Comparison of ENCODE assay signal across 26 cellular contexts in genomic region chr6:129269076-129269475, GRCh38.
"Had no signal": no experiment of that assay in that cellular context is flagged by ENCODE, and none has a peak within 500 bp of the region (broad histone marks: within the 10 kb centered on the region; RNA-seq: fewer than 3 reads in every experiment).

No MANE protein-coding gene starts in this region.

- ATAC-seq: esophagus mucosa; gastrocnemius medialis; heart left ventricle; left colon; left ventricle myocardium superior; lower lobe of right lung; naive thymus-derived CD8-positive, alpha-beta T cell; sciatic nerve; stimulated activated effector memory CD8-positive, alpha-beta T cell treated with anti-CD3 and anti-CD28 coated beads, Interleukin-12 subunit alpha, Interleukin-12 subunit beta, amount 100 ng/mL, for 72 hours had no signal

- H3K9me3 Mint-ChIP-seq: endodermal cell; naive thymus-derived CD8-positive, alpha-beta T cell; nephron progenitor cell; stimulated activated effector memory CD8-positive, alpha-beta T cell treated with anti-CD3 and anti-CD28 coated beads, Interleukin-12 subunit alpha, Interleukin-12 subunit beta, amount 100 ng/mL, for 72 hours had no signal

- H3K79me2 ChIP-seq: hepatocyte had no signal

- H3K4me3 Mint-ChIP-seq: endodermal cell; naive thymus-derived CD8-positive, alpha-beta T cell; nephron progenitor cell; stimulated activated effector memory CD8-positive, alpha-beta T cell treated with anti-CD3 and anti-CD28 coated beads, Interleukin-12 subunit alpha, Interleukin-12 subunit beta, amount 100 ng/mL, for 72 hours had no signal

- H3K9me3 ChIP-seq: gastrocnemius medialis, heart left ventricle, lower lobe of right lung, prostate gland, right atrium auricular region, stomach, thyroid gland, vagina had no signal

- H3K36me3 ChIP-seq: gastrocnemius medialis, lower lobe of right lung, prostate gland, thyroid gland, vagina had no signal

- H2AFZ ChIP-seq: hepatocyte had no signal

- H3K36me3 Mint-ChIP-seq: naive thymus-derived CD8-positive, alpha-beta T cell; stimulated activated effector memory CD8-positive, alpha-beta T cell treated with anti-CD3 and anti-CD28 coated beads, Interleukin-12 subunit alpha, Interleukin-12 subunit beta, amount 100 ng/mL, for 72 hours had no signal

- H3K4me1 Mint-ChIP-seq: naive thymus-derived CD8-positive, alpha-beta T cell; nephron progenitor cell; stimulated activated effector memory CD8-positive, alpha-beta T cell treated with anti-CD3 and anti-CD28 coated beads, Interleukin-12 subunit alpha, Interleukin-12 subunit beta, amount 100 ng/mL, for 72 hours had no signal

- H3K4me2 ChIP-seq: hepatocyte had no signal

- H3K4me3 ChIP-seq: gastrocnemius medialis, heart left ventricle, hepatocyte, lower lobe of right lung, prostate gland, right atrium auricular region, stomach, thyroid gland, vagina had no signal

- DNase-seq: effector CD8-positive, alpha-beta T cell; endodermal cell; foreskin fibroblast; gastrocnemius medialis; heart left ventricle; islet precursor cell; kidney glomerular epithelial cell; left colon; left ventricle myocardium superior; lower lobe of right lung; naive thymus-derived CD8-positive, alpha-beta T cell; nephron progenitor cell; nucleus accumbens; stimulated activated CD4-positive, alpha-beta T cell treated with anti-CD3 and anti-CD28 coated beads, Interleukin-2, amount 100 ng/mL, for 24 hours; stimulated activated CD4-positive, alpha-beta T cell treated with anti-CD3 and anti-CD28 coated beads, Interleukin-4, amount 100 ng/mL, for 24 hours; stimulated activated naive CD4-positive, alpha-beta T cell treated with Interleukin-2 at 50 U/mL for 16 hours; stomach; thyroid gland had no signal

- H3K27me3 ChIP-seq: gastrocnemius medialis, heart left ventricle, hepatocyte, right atrium auricular region, stomach, thyroid gland, vagina had no signal

- H3K27ac ChIP-seq: epithelial cell of prostate, gastrocnemius medialis, heart left ventricle, hepatocyte, lower lobe of right lung, prostate gland, right atrium auricular region, stomach, thyroid gland, vagina had no signal

- H3K4me1 ChIP-seq: gastrocnemius medialis, lower lobe of right lung, prostate gland, stomach, vagina had no signal

- H3K27ac Mint-ChIP-seq: endodermal cell; naive thymus-derived CD8-positive, alpha-beta T cell; nephron progenitor cell; stimulated activated effector memory CD8-positive, alpha-beta T cell treated with anti-CD3 and anti-CD28 coated beads, Interleukin-12 subunit alpha, Interleukin-12 subunit beta, amount 100 ng/mL, for 72 hours had no signal
